In the genomic region with DNA sequence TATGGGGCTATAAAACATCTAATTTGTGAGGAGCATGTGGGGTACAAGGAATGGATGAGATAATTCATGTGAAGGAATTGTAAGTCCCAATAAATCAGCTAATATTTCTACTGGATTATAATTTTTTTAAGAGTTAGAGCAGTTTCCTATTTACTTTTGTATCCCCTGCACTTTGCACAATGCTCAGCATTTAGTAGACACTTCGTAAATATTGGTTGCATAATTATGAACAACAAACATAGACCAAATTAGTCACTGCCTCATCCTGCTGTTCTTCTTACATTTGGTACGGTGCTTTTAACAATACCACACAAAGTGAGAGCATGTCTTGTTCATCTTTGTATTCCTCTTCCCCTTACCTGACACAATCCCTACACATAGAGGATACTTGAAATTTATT, we compare ENCODE assay signal across 2 cellular contexts.
A peak's percentile ranks its signal among the peaks of the same experiment; 100 is the strongest.
TF ChIP-seq lines count a peak whose summit lies in the region.

No MANE protein-coding gene starts in this region.

TF ChIP-seq in A549, 52 proteins besides CTCF, POLR2A, EP300 and RAD21 (continued from another document):
- TF ChIP-seq, protein P1, sequence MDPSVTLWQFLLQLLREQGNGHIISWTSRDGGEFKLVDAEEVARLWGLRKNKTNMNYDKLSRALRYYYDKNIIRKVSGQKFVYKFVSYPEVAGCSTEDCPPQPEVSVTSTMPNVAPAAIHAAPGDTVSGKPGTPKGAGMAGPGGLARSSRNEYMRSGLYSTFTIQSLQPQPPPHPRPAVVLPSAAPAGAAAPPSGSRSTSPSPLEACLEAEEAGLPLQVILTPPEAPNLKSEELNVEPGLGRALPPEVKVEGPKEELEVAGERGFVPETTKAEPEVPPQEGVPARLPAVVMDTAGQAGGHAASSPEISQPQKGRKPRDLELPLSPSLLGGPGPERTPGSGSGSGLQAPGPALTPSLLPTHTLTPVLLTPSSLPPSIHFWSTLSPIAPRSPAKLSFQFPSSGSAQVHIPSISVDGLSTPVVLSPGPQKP (IDR thresholded peaks at IDR 0.05; ENCODE audit: low read depth, low read length) = no peak
- no peak for TF ChIP-seq CEBPB (IDR thresholded peaks at IDR 0.05)

TF ChIP-seq in HepG2, 621 proteins besides CTCF, POLR2A, EP300 and RAD21 (continued from another document):
- TF ChIP-seq, protein P2, sequence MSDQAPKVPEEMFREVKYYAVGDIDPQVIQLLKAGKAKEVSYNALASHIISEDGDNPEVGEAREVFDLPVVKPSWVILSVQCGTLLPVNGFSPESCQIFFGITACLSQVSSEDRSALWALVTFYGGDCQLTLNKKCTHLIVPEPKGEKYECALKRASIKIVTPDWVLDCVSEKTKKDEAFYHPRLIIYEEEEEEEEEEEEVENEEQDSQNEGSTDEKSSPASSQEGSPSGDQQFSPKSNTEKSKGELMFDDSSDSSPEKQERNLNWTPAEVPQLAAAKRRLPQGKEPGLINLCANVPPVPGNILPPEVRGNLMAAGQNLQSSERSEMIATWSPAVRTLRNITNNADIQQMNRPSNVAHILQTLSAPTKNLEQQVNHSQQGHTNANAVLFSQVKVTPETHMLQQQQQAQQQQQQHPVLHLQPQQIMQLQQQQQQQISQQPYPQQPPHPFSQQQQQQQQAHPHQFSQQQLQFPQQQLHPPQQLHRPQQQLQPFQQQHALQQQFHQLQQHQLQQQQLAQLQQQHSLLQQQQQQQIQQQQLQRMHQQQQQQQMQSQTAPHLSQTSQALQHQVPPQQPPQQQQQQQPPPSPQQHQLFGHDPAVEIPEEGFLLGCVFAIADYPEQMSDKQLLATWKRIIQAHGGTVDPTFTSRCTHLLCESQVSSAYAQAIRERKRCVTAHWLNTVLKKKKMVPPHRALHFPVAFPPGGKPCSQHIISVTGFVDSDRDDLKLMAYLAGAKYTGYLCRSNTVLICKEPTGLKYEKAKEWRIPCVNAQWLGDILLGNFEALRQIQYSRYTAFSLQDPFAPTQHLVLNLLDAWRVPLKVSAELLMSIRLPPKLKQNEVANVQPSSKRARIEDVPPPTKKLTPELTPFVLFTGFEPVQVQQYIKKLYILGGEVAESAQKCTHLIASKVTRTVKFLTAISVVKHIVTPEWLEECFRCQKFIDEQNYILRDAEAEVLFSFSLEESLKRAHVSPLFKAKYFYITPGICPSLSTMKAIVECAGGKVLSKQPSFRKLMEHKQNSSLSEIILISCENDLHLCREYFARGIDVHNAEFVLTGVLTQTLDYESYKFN (CRISPR knock-in tag; conservative IDR thresholded peaks at IDR 0.05) = peak; percentile 36; the same call in 1 of the 2 replicates
- TF ChIP-seq FOXA1 (IDR thresholded peaks at IDR 0.05) = 0 out of 2 replicates have a peak, but pooled peaks have one; percentile 24
- TF ChIP-seq FOXA1 (CRISPR knock-in tag; IDR thresholded peaks at IDR 0.05) = no peak
- no peak for TF ChIP-seq ZNF3 (CRISPR knock-in tag; IDR thresholded peaks at IDR 0.05)
- 0 out of 2 replicates have a peak, but pooled peaks have one; percentile 8 for TF ChIP-seq RARA (CRISPR knock-in tag; IDR thresholded peaks at IDR 0.05)
- no peak for TF ChIP-seq ZNF850 (CRISPR knock-in tag; conservative IDR thresholded peaks at IDR 0.05)
- TF ChIP-seq FOXP1 (IDR thresholded peaks at IDR 0.05) = no peak
- peak; percentile 51; the same call in 1 of the 2 replicates for TF ChIP-seq FOXP1 (CRISPR knock-in tag; IDR thresholded peaks at IDR 0.05)
- TF ChIP-seq HDAC1 (CRISPR knock-in tag; IDR thresholded peaks at IDR 0.05) = no peak
- TF ChIP-seq, protein P3, sequence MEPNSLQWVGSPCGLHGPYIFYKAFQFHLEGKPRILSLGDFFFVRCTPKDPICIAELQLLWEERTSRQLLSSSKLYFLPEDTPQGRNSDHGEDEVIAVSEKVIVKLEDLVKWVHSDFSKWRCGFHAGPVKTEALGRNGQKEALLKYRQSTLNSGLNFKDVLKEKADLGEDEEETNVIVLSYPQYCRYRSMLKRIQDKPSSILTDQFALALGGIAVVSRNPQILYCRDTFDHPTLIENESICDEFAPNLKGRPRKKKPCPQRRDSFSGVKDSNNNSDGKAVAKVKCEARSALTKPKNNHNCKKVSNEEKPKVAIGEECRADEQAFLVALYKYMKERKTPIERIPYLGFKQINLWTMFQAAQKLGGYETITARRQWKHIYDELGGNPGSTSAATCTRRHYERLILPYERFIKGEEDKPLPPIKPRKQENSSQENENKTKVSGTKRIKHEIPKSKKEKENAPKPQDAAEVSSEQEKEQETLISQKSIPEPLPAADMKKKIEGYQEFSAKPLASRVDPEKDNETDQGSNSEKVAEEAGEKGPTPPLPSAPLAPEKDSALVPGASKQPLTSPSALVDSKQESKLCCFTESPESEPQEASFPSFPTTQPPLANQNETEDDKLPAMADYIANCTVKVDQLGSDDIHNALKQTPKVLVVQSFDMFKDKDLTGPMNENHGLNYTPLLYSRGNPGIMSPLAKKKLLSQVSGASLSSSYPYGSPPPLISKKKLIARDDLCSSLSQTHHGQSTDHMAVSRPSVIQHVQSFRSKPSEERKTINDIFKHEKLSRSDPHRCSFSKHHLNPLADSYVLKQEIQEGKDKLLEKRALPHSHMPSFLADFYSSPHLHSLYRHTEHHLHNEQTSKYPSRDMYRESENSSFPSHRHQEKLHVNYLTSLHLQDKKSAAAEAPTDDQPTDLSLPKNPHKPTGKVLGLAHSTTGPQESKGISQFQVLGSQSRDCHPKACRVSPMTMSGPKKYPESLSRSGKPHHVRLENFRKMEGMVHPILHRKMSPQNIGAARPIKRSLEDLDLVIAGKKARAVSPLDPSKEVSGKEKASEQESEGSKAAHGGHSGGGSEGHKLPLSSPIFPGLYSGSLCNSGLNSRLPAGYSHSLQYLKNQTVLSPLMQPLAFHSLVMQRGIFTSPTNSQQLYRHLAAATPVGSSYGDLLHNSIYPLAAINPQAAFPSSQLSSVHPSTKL (CRISPR knock-in tag; IDR thresholded peaks at IDR 0.05) = peak; percentile 31; the same call in 1 of the 2 replicates
- no peak for TF ChIP-seq ZNF350 (CRISPR knock-in tag; IDR thresholded peaks at IDR 0.05; ENCODE audit: borderline replicate concordance, low read depth)
- TF ChIP-seq FOXA3 (CRISPR knock-in tag; IDR thresholded peaks at IDR 0.05) = peak; percentile 63
- no peak for TF ChIP-seq ZNF557 (CRISPR knock-in tag; IDR thresholded peaks at IDR 0.05)
- TF ChIP-seq MAZ (IDR thresholded peaks at IDR 0.05; ENCODE audit: borderline replicate concordance, low read depth, low read length) = no peak
- TF ChIP-seq MAZ (CRISPR knock-in tag; IDR thresholded peaks at IDR 0.05; ENCODE audit: low read depth) = no peak
- TF ChIP-seq, protein P4, sequence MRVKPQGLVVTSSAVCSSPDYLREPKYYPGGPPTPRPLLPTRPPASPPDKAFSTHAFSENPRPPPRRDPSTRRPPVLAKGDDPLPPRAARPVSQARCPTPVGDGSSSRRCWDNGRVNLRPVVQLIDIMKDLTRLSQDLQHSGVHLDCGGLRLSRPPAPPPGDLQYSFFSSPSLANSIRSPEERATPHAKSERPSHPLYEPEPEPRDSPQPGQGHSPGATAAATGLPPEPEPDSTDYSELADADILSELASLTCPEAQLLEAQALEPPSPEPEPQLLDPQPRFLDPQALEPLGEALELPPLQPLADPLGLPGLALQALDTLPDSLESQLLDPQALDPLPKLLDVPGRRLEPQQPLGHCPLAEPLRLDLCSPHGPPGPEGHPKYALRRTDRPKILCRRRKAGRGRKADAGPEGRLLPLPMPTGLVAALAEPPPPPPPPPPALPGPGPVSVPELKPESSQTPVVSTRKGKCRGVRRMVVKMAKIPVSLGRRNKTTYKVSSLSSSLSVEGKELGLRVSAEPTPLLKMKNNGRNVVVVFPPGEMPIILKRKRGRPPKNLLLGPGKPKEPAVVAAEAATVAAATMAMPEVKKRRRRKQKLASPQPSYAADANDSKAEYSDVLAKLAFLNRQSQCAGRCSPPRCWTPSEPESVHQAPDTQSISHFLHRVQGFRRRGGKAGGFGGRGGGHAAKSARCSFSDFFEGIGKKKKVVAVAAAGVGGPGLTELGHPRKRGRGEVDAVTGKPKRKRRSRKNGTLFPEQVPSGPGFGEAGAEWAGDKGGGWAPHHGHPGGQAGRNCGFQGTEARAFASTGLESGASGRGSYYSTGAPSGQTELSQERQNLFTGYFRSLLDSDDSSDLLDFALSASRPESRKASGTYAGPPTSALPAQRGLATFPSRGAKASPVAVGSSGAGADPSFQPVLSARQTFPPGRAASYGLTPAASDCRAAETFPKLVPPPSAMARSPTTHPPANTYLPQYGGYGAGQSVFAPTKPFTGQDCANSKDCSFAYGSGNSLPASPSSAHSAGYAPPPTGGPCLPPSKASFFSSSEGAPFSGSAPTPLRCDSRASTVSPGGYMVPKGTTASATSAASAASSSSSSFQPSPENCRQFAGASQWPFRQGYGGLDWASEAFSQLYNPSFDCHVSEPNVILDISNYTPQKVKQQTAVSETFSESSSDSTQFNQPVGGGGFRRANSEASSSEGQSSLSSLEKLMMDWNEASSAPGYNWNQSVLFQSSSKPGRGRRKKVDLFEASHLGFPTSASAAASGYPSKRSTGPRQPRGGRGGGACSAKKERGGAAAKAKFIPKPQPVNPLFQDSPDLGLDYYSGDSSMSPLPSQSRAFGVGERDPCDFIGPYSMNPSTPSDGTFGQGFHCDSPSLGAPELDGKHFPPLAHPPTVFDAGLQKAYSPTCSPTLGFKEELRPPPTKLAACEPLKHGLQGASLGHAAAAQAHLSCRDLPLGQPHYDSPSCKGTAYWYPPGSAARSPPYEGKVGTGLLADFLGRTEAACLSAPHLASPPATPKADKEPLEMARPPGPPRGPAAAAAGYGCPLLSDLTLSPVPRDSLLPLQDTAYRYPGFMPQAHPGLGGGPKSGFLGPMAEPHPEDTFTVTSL (CRISPR knock-in tag; IDR thresholded peaks at IDR 0.05; ENCODE audit: borderline replicate concordance) = peak; percentile 59; the same call in 1 of the 2 replicates
- TF ChIP-seq MAFF (IDR thresholded peaks at IDR 0.05; ENCODE audit: low read depth, low read length) = 0 out of 2 replicates have a peak, but pooled peaks have one; percentile 13
- 0 out of 2 replicates have a peak, but pooled peaks have one; percentile 17 for TF ChIP-seq CREM (IDR thresholded peaks at IDR 0.05)
- no peak for TF ChIP-seq CREM (CRISPR knock-in tag; IDR thresholded peaks at IDR 0.05)
- TF ChIP-seq CCDC6 (CRISPR knock-in tag; IDR thresholded peaks at IDR 0.05) = no peak
